Comparison of ENCODE assay signal across 1 cellular context in genomic region chr17:38584350-38584925, GRCh38.
TF ChIP-seq lines count a peak whose summit lies in the region.

No MANE protein-coding gene starts in this region.

TF ChIP-seq in HepG2, 621 proteins besides CTCF, POLR2A, EP300 and RAD21 (continued from another document and continues in another):
- TF ChIP-seq SNAPC4 (CRISPR knock-in tag; IDR thresholded peaks at IDR 0.05) (no peak), TERF1 (CRISPR knock-in tag; IDR thresholded peaks at IDR 0.05) (no peak), ZNF547 (CRISPR knock-in tag; IDR thresholded peaks at IDR 0.05) (peak; percentile 69), PBX2 (CRISPR knock-in tag; IDR thresholded peaks at IDR 0.05) (no peak), AGO2 (optimal IDR thresholded peaks at IDR 0.05; ENCODE audit: low read depth, low read length) (no peak), ZNF414 (CRISPR knock-in tag; IDR thresholded peaks at IDR 0.05) (no peak), ZNF598 (CRISPR knock-in tag; IDR thresholded peaks at IDR 0.05; ENCODE audit: borderline replicate concordance) (peak; percentile 33; the same call in 1 of the 2 replicates), SRF (IDR thresholded peaks at IDR 0.05; ENCODE audit: low read depth, low read length) (no peak), POLR2G (IDR thresholded peaks at IDR 0.05; ENCODE audit: low read depth, low read length) (no peak), NR2F6 (IDR thresholded peaks at IDR 0.05) (0 out of 2 replicates have a peak, but pooled peaks have one; percentile 14), NR2F6 (CRISPR knock-in tag; IDR thresholded peaks at IDR 0.05) (peak; percentile 45; the same call in 1 of the 2 replicates), ZSCAN25 (CRISPR knock-in tag; IDR thresholded peaks at IDR 0.05) (no peak), ZFP36 (IDR thresholded peaks at IDR 0.05; ENCODE audit: borderline replicate concordance, low read depth, low read length, partially characterized antibody) (no peak), SAP130 (CRISPR knock-in tag; IDR thresholded peaks at IDR 0.05; ENCODE audit: low read depth) (peak; percentile 57), SNAPC2 (CRISPR knock-in tag; IDR thresholded peaks at IDR 0.05) (no peak), ATF6 (CRISPR knock-in tag; conservative IDR thresholded peaks at IDR 0.05) (no peak), HNRNPL (IDR thresholded peaks at IDR 0.05; ENCODE audit: low read depth, low read length) (peak; percentile 61; the same call in 1 of the 2 replicates), HMGXB4 (CRISPR knock-in tag; IDR thresholded peaks at IDR 0.05; ENCODE audit: borderline replicate concordance in 1 of 2, low read depth in 1 of 2) (peak in 1 of 2 experiments; percentile 79; a peak in 3 of 4 replicates), FOXP4 (CRISPR knock-in tag; IDR thresholded peaks at IDR 0.05) (no peak), CREBL2 (CRISPR knock-in tag; IDR thresholded peaks at IDR 0.05; ENCODE audit: borderline replicate concordance) (no peak), SIN3A (IDR thresholded peaks at IDR 0.05; ENCODE audit: borderline replicate concordance, low read depth, low read length) (no peak), CERS6 (CRISPR knock-in tag; IDR thresholded peaks at IDR 0.05) (no peak), ZNF407 (CRISPR knock-in tag; IDR thresholded peaks at IDR 0.05; ENCODE audit: not compliant biosample characterization) (no peak), ZNF724P (CRISPR knock-in tag; IDR thresholded peaks at IDR 0.05; ENCODE audit: borderline replicate concordance) (no peak), ZBTB7B (CRISPR knock-in tag; IDR thresholded peaks at IDR 0.05) (peak; percentile 70; the same call in 1 of the 2 replicates), ZIK1 (CRISPR knock-in tag; IDR thresholded peaks at IDR 0.05; ENCODE audit: borderline replicate concordance, low read depth) (no peak), XRCC5 (optimal IDR thresholded peaks at IDR 0.05; ENCODE audit: low read length) (peak; percentile 95), ZBTB42 (CRISPR knock-in tag; IDR thresholded peaks at IDR 0.05) (no peak; the same call in 1 of the 2 replicates), ZNF790 (CRISPR knock-in tag; IDR thresholded peaks at IDR 0.05; ENCODE audit: borderline replicate concordance) (no peak), NKX3-1 (CRISPR knock-in tag; IDR thresholded peaks at IDR 0.05) (no peak), ZNF556 (CRISPR knock-in tag; IDR thresholded peaks at IDR 0.05; ENCODE audit: borderline replicate concordance) (no peak), TCF12 (IDR thresholded peaks at IDR 0.05) (no peak), TCF12 (CRISPR knock-in tag; IDR thresholded peaks at IDR 0.05) (0 out of 2 replicates have a peak, but pooled peaks have one; percentile 32)
